16 cellular contexts compared by ENCODE assay signal in the genomic region with DNA sequence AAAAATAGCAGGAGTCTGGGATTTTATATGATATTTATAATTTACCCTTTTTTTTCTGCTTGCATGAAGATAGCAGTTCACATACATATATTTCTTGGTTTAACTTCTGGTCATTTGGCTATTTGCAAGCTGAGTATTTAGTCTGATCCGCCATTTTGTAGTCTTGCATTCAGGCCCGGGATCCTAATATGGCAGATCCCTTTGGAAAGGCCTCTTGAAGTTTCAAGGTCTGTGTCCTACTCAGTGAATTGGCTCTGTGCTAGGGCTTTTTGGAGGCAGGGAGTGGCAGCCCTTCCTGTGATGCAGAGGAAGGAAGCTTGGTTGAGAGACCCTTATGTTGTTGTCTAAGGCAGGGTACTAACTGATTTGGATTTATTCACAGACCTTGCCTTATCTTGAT. TPM values are rescaled to one million over a fixed set of nuclear protein-coding genes. Genes with fewer than 3 reads are reported as not detected.
DNase-seq lines count a peak whose midpoint lies in the region; ATAC-seq and TF ChIP-seq lines count a peak whose summit lies in the region.
"Had no signal": no experiment of that assay in that cellular context is flagged by ENCODE, and none has a peak within 500 bp of the region (broad histone marks: within the 10 kb centered on the region; RNA-seq: fewer than 3 reads in every experiment).

No MANE protein-coding gene starts in this region.

- no peak for TF ChIP-seq EP300 in suprapubic skin (IDR thresholded peaks at IDR 0.05)

- DNase-seq in GM23338 (ENCODE audit: low spot score) (peak; percentile 42), adrenal gland (peak in 4 of 7 donors; percentile 9 to 18 (median 16)), mesothelial cell of epicardium (ENCODE audit: low spot score in 2 of 2, unreplicated experiment in 2 of 2) (no peak), suprapubic skin (ENCODE audit: low spot score in 2 of 2) (no peak)
- DNase-seq: activated effector memory CD4-positive, alpha-beta T cell treated with anti-CD3 and anti-CD28 coated beads, Interleukin-2, amount 50 U/mL, for 16 hours; MM.1S; NCI-H446; SHP77 had no signal

- peaks cover 17 to 30% (median 26%) of the 10 kb centered on the region in 10 experiments for H3K4me1 ChIP-seq in BLaER1 treated with 17β-estradiol and CSF1 and Interleukin-3, amounts not matched to agents 10 nM and 100 nM
- H3K4me1 ChIP-seq in GM23338 (ENCODE audit: insufficient read depth): peaks cover 28% of the 10 kb centered on the region
- H3K4me1 ChIP-seq in adrenal gland (replicated peaks in 1 of 2): peaks cover 0 to 10% of the 10 kb centered on the region in 2 donors
- H3K4me1 ChIP-seq in suprapubic skin: no peaks in the 10 kb centered on the region

- H3K27me3 ChIP-seq in BLaER1 treated with 17β-estradiol and CSF1 and Interleukin-3, amounts not matched to agents 10 nM and 100 nM: no peaks in the 10 kb centered on the region
- H3K27me3 ChIP-seq in GM23338 (ENCODE audit: insufficient read depth): no peaks in the 10 kb centered on the region
- no peaks in the 10 kb centered on the region for H3K27me3 ChIP-seq in adrenal gland
- H3K27me3 ChIP-seq in suprapubic skin: no peaks in the 10 kb centered on the region
- H3K27me3 ChIP-seq: gastroesophageal sphincter had no signal

- intact Hi-C loops in adrenal gland (cut with DNase I): no loop called here

- H3K4me2 ChIP-seq in BLaER1 treated with 17β-estradiol and CSF1 and Interleukin-3, amounts not matched to agents 10 nM and 100 nM: peak overlapping the region in 10 of 11 experiments; percentile 26 to 84 (median 61); a peak in 14 of 22 replicates
- H3K4me2 ChIP-seq in GM23338: peak overlapping the region; percentile 86

- no peak overlapping the region for H2AFZ ChIP-seq in GM23338

- 64 to 68% (median 66%) methylated on average over 2 of the region's 2 CpGs for WGBS in adrenal gland, 4 donors
- WGBS in suprapubic skin: 93% methylated on average over 2 of the region's 2 CpGs

- ATAC-seq in GM23338 (no peak), HG03342 (IDR thresholded peaks at IDR 0.05; ENCODE audit: unreplicated experiment) (no peak), esophagus mucosa (no peak), GM18505 (IDR thresholded peaks at IDR 0.05; ENCODE audit: unreplicated experiment) (no peak)
- ATAC-seq: activated CD4-positive, CD25-positive, alpha-beta regulatory T cell treated with anti-CD3 and anti-CD28 coated beads, Interleukin-2, amount 50 U/mL, for 24 hours; gastroesophageal sphincter had no signal

- peaks cover 62% of the 10 kb centered on the region for H3K9me3 Mint-ChIP-seq in GM23338
- peaks cover 6% of the 10 kb centered on the region for H3K9me3 Mint-ChIP-seq in mesothelial cell of epicardium

- H3K9me3 ChIP-seq in BLaER1 treated with 17β-estradiol and CSF1 and Interleukin-3, amounts not matched to agents 10 nM and 100 nM (replicated peaks in 1 of 11): peaks cover 47 to 75% (median 67%) of the 10 kb centered on the region in 11 experiments
- H3K9me3 ChIP-seq in adrenal gland (replicated peaks in 1 of 3) (no peaks in the 10 kb centered on the region), suprapubic skin (no peaks in the 10 kb centered on the region)

- no peak for TF ChIP-seq POLR2A in adrenal gland (IDR thresholded peaks at IDR 0.05)
- no peak for TF ChIP-seq POLR2A in suprapubic skin (IDR thresholded peaks at IDR 0.05)
- TF ChIP-seq POLR2A in GM18505 (IDR thresholded peaks at IDR 0.05; ENCODE audit: borderline replicate concordance, extremely low read depth, insufficient read depth, insufficient read length): no peak

- H3K9me2 ChIP-seq in GM23338 (ENCODE audit: insufficient read depth): no peaks in the 10 kb centered on the region

- H3K27me3 Mint-ChIP-seq in GM23338 (ENCODE audit: insufficient read depth, low read depth, poor library complexity) (peaks cover 16% of the 10 kb centered on the region), mesothelial cell of epicardium (ENCODE audit: low read depth) (no peaks in the 10 kb centered on the region)

- H3K9ac ChIP-seq in BLaER1 treated with 17β-estradiol and CSF1 and Interleukin-3, amounts not matched to agents 10 nM and 100 nM: no peak overlapping the region

- H3K4me3 Mint-ChIP-seq in GM23338 (peak overlapping the region; percentile 88), mesothelial cell of epicardium (peak overlapping the region; percentile 90)
- H3K4me3 Mint-ChIP-seq: dendritic cell treated with granulocyte-macrophage colony-stimulating factor and Interleukin-4, amounts not matched to agents 40 ng/mL and 50 ng/mL, for 4 days had no signal

- H3K36me3 ChIP-seq in BLaER1 treated with 17β-estradiol and CSF1 and Interleukin-3, amounts not matched to agents 10 nM and 100 nM: peaks cover 8 to 41% (median 26%) of the 10 kb centered on the region in 11 experiments; a peak in 19 of 22 replicates
- H3K36me3 ChIP-seq in GM23338 (ENCODE audit: insufficient read depth) (peaks cover 26% of the 10 kb centered on the region; the same call in 1 of the 2 replicates), adrenal gland (replicated peaks in 1 of 2) (no peaks in the 10 kb centered on the region), suprapubic skin (no peaks in the 10 kb centered on the region)

- H3K36me3 Mint-ChIP-seq in GM23338 (ENCODE audit: low read depth): peaks cover 83% of the 10 kb centered on the region
- peaks cover 4% of the 10 kb centered on the region for H3K36me3 Mint-ChIP-seq in mesothelial cell of epicardium

- TF ChIP-seq CTCF in GM23338 (conservative IDR thresholded peaks at IDR 0.05; ENCODE audit: low read depth in 2 of 2) (no peak), adrenal gland (IDR thresholded peaks at IDR 0.05) (no peak), mesothelial cell of epicardium (IDR thresholded peaks at IDR 0.05; ENCODE audit: unreplicated experiment) (no peak), suprapubic skin (IDR thresholded peaks at IDR 0.05) (no peak)

- H3K4me3 ChIP-seq in BLaER1 treated with 17β-estradiol and CSF1 and Interleukin-3, amounts not matched to agents 10 nM and 100 nM: peak overlapping the region in 3 of 10 experiments; percentile 7 to 71 (median 31); a peak in 2 of 20 replicates
- H3K4me3 ChIP-seq in GM23338 (peak overlapping the region; percentile 77), adrenal gland (no peak overlapping the region), suprapubic skin (no peak overlapping the region)

- no peaks in the 10 kb centered on the region; the same call in 1 of the 2 replicates for H3F3A ChIP-seq in GM23338 (replicated peaks; ENCODE audit: low read depth)

- H3K4me1 Mint-ChIP-seq in GM23338 (peaks cover 28% of the 10 kb centered on the region), mesothelial cell of epicardium (peaks cover 13% of the 10 kb centered on the region)

- H3K27ac ChIP-seq in BLaER1 treated with 17β-estradiol and CSF1 and Interleukin-3, amounts not matched to agents 10 nM and 100 nM: peak overlapping the region in 6 of 11 experiments; percentile 7 to 79 (median 15); a peak in 6 of 22 replicates
- H3K27ac ChIP-seq in GM23338 (ENCODE audit: low read depth): peak overlapping the region; percentile 89
- peak overlapping the region in 3 of 5 donors; percentile 10 to 93 (median 56) for H3K27ac ChIP-seq in adrenal gland
- H3K27ac ChIP-seq in suprapubic skin: no peak overlapping the region
- H3K27ac ChIP-seq: C4-2B had no signal

- H4K20me1 ChIP-seq in BLaER1 treated with 17β-estradiol and CSF1 and Interleukin-3, amounts not matched to agents 10 nM and 100 nM: peaks cover 0 to 14% (median 0%) of the 10 kb centered on the region in 11 experiments; a peak in 3 of 22 replicates
- peaks cover 16% of the 10 kb centered on the region for H4K20me1 ChIP-seq in GM23338 (replicated peaks; ENCODE audit: insufficient read depth)

- H3K27ac Mint-ChIP-seq in GM23338: peak overlapping the region; percentile 79
- H3K27ac Mint-ChIP-seq in mesothelial cell of epicardium: peak overlapping the region; percentile 94
- H3K27ac Mint-ChIP-seq: dendritic cell treated with granulocyte-macrophage colony-stimulating factor and Interleukin-4, amounts not matched to agents 40 ng/mL and 50 ng/mL, for 4 days had no signal

- H3K79me2 ChIP-seq in GM23338 (replicated peaks; ENCODE audit: insufficient read depth): peaks cover 100% of the 10 kb centered on the region

TF ChIP-seq in GM23338, 12 proteins besides CTCF, POLR2A, EP300 and RAD21 (continues in another document):
- TF ChIP-seq POLR2AphosphoS5 (IDR thresholded peaks at IDR 0.05; ENCODE audit: low read depth): 0 out of 2 replicates have a peak, but pooled peaks have one; percentile 13

RNA-seq across cellular contexts. Expression of gene SNRPN, which starts 2.9 kb away (rescaled TPM):
- 966 TPM in 2 replicates for total RNA-seq in GM23338 (2014; rRNA removed; shearing (Covaris generic))
- polyA plus RNA-seq in GM23338 (2016; fragmentation: Nextera tagmentation; extraction: Ambion mirVana) (868 and 919 TPM in 2 replicates), adrenal gland (100 to 1,000 TPM; 164 to 238 (median 191) TPM)
- total RNA-seq in adrenal gland (100 to 1,000 TPM; 181 to 394 (median 222) TPM), mesothelial cell of epicardium (156 to 164 TPM (median 160 TPM) in 3 replicates), suprapubic skin (10 to 100 TPM; 42.1 to 67.8 (median 48.3) TPM), esophagus mucosa (18.4 TPM)

RNA-seq across cellular contexts. Expression of gene SNURF, which starts 2.9 kb away (rescaled TPM):
- 54.0 and 63.6 TPM in 2 replicates for total RNA-seq in GM23338 (2014; rRNA removed; shearing (Covaris generic))
- polyA plus RNA-seq in GM23338 (2016; fragmentation: Nextera tagmentation; extraction: Ambion mirVana): 17.6 and 19.1 TPM in 2 replicates
- total RNA-seq in adrenal gland: 10 to 100 TPM in 5 of 8 donors, 1 to 10 TPM in 2, under 1 TPM in 1; 0.66 to 44.4 (median 20.1) TPM
- 10 to 100 TPM in 1 of 3 donors, 1 to 10 TPM in 2; 6.0 to 52.9 (median 6.7) TPM for polyA plus RNA-seq in adrenal gland
- total RNA-seq in mesothelial cell of epicardium: 22.6 to 33.1 TPM (median 27.0 TPM) in 3 replicates
- total RNA-seq in suprapubic skin: 10 to 100 TPM in 1 of 4 donors, 1 to 10 TPM in 2, not detected in 1; 7.1 to 17.8 (median 9.8) TPM
- 3.9 TPM for total RNA-seq in esophagus mucosa

Comparison
In these comparisons a context has a peak if more than half of its experiments do, and no peak if none do; other contexts are left out.
1. DNase-seq: peak in GM23338 (single experiment) and adrenal gland (4 of 7); none in mesothelial cell of epicardium (0 of 2) and suprapubic skin (0 of 2).